In genomic region chr5:14148890-14149671, GRCh38 we compare ENCODE assay signal across 10 cellular contexts. TPM values are rescaled to one million over a fixed set of nuclear protein-coding genes. Genes with fewer than 3 reads are reported as not detected.
DNase-seq lines count a peak whose midpoint lies in the region; ATAC-seq and TF ChIP-seq lines count a peak whose summit lies in the region.
"Had no signal": no experiment of that assay in that cellular context is flagged by ENCODE, and none has a peak within 500 bp of the region (broad histone marks: within the 10 kb centered on the region; RNA-seq: fewer than 3 reads in every experiment).

No MANE protein-coding gene starts in this region.

- no peak for ATAC-seq in heart right ventricle
- no peak for ATAC-seq in PC-3
- peak; percentile 9 for ATAC-seq in left colon

- H3K27me3 ChIP-seq in left ventricle myocardium inferior (ENCODE audit: low read depth), result no peaks in the 10 kb centered on the region
- no peaks in the 10 kb centered on the region for H3K27me3 ChIP-seq in heart right ventricle
- H3K27me3 ChIP-seq in PC-3 (ENCODE audit: low read length), result no peaks in the 10 kb centered on the region

- no peak overlapping the region for H2AFZ ChIP-seq in PC-3 (ENCODE audit: low read length)

- no peaks in the 10 kb centered on the region for H3K9me3 ChIP-seq in left ventricle myocardium inferior (replicated peaks)
- H3K9me3 ChIP-seq in heart right ventricle, result no peaks in the 10 kb centered on the region
- H3K9me3 ChIP-seq in PC-3 (ENCODE audit: low read length), result no peaks in the 10 kb centered on the region

- H3K27me3 Mint-ChIP-seq in type B pancreatic cell, result no peaks in the 10 kb centered on the region

- TF ChIP-seq CTCF in left ventricle myocardium inferior (IDR thresholded peaks at IDR 0.05; ENCODE audit: borderline replicate concordance), result no peak
- TF ChIP-seq CTCF in heart right ventricle (IDR thresholded peaks at IDR 0.05), result no peak
- no peak for TF ChIP-seq CTCF in PC-3 (conservative IDR thresholded peaks at IDR 0.05; ENCODE audit: low read depth, low read length)
- no peak for TF ChIP-seq CTCF in type B pancreatic cell (conservative IDR thresholded peaks at IDR 0.05)

- H3F3A ChIP-seq in PC-3 (ENCODE audit: low read length, unreplicated experiment), result no peaks in the 10 kb centered on the region

- no peaks in the 10 kb centered on the region for H3K9me3 Mint-ChIP-seq in type B pancreatic cell

- H3K27ac Mint-ChIP-seq in type B pancreatic cell, result peak overlapping the region; percentile 12

- H3K9me2 ChIP-seq in PC-3 (replicated peaks; ENCODE audit: low read length), result no peaks in the 10 kb centered on the region

- peak overlapping the region; percentile 11; the same call in 1 of the 2 replicates for H3K4me2 ChIP-seq in PC-3 (ENCODE audit: low read length)

- 74 to 77% methylated on average over 15 of the region's 15 CpGs for WGBS in heart right ventricle, 2 donors

- BruUV-seq in PC-3 (replicated peaks; lab: Mats Ljungman, UMichigan), result no TSS peak

- H3K27ac ChIP-seq in left ventricle myocardium inferior (replicated peaks), result peak overlapping the region; percentile 31
- H3K27ac ChIP-seq in heart right ventricle, result peak overlapping the region in 3 of 10 donors; percentile 10 to 33 (median 13)
- no peak overlapping the region for H3K27ac ChIP-seq in PC-3 (ENCODE audit: low read length)

- no peaks in the 10 kb centered on the region for H3K36me3 Mint-ChIP-seq in type B pancreatic cell

- no peak overlapping the region for H3K4me3 ChIP-seq in left ventricle myocardium inferior
- no peak overlapping the region for H3K4me3 ChIP-seq in heart right ventricle
- no peak overlapping the region for H3K4me3 ChIP-seq in PC-3 (ENCODE audit: low read length)
- H3K4me3 ChIP-seq: lung, skin epidermis had no signal

- intact Hi-C loops in left ventricle myocardium inferior (cut with micrococcal nuclease) (no loop called here), heart right ventricle (cut with DNase I) (loop anchor here in 7 of 10 donors (5.0 to 10.0 kb wide), 6 partner anchors 33 to 118 kb away; no protein-coding TSS in a partner anchor), PC-3 (cut with micrococcal nuclease) (no loop called here), left colon (cut with DNase I, micrococcal nuclease) (loop anchor here in 1 of 2 donors (10.0 kb wide), 1 partner anchor 116 kb away; no protein-coding TSS in a partner anchor)

- H4K20me1 ChIP-seq in PC-3 (ENCODE audit: low read length), result peaks cover 82% of the 10 kb centered on the region

- H3K9ac ChIP-seq in PC-3 (ENCODE audit: low read length), result no peak overlapping the region

- DNase-seq in left ventricle myocardium inferior (no peak), heart right ventricle (no peak), PC-3 (no peak), left colon (no peak), type B pancreatic cell (ENCODE audit: extremely low spot score, unreplicated experiment) (no peak), amniotic stem cell (lab: John Stamatoyannopoulos, UW) (no peak), activated gamma-delta T cell (lab: John Stamatoyannopoulos, UW) (no peak), NCI-H446 (lab: John Stamatoyannopoulos, UW) (no peak)

- no peaks in the 10 kb centered on the region for H3K36me3 ChIP-seq in left ventricle myocardium inferior
- no peaks in the 10 kb centered on the region for H3K36me3 ChIP-seq in heart right ventricle
- H3K36me3 ChIP-seq in PC-3 (ENCODE audit: low read depth, low read length), result peaks cover 12% of the 10 kb centered on the region; the same call in 1 of the 2 replicates

- POLR2A ChIA-PET in PC-3 (lab: Charles Lee; ENCODE audit: unreplicated experiment), result no interaction called here

- peak overlapping the region; percentile 40 for H3K4me3 Mint-ChIP-seq in type B pancreatic cell

- H3K4me1 Mint-ChIP-seq in type B pancreatic cell (ENCODE audit: unreplicated experiment), result peaks cover 77% of the 10 kb centered on the region

- H3K4me1 ChIP-seq in left ventricle myocardium inferior (peaks cover 88% of the 10 kb centered on the region), heart right ventricle (peaks cover 16 to 90% (median 70%) of the 10 kb centered on the region in 9 donors), PC-3 (ENCODE audit: insufficient read depth, low read length) (peaks cover 63% of the 10 kb centered on the region)

- H3K79me2 ChIP-seq in PC-3 (ENCODE audit: low read length), result peaks cover 100% of the 10 kb centered on the region

- CTCF ChIA-PET in PC-3 (lab: Charles Lee), result no interaction called here

RNA-seq across cellular contexts. Expression of gene TRIO, which starts 5.9 kb away (rescaled TPM):
- total RNA-seq in left ventricle myocardium inferior, result 52.8 TPM
- total RNA-seq in heart right ventricle, result 10 to 100 TPM; 47.2 to 71.4 (median 61.9) TPM
- 10 to 100 TPM; 26.2 to 85.2 TPM for polyA plus RNA-seq in heart right ventricle
- total RNA-seq in PC-3 (2014; rRNA removed), result 211 and 271 TPM in 2 replicates
- 100 to 1,000 TPM; 140 to 181 TPM for total RNA-seq in left colon
- 61.9 and 145 TPM in 2 replicates for total RNA-seq in type B pancreatic cell (ENCODE audit: low replicate concordance)

Comparison
In these comparisons a context has a peak if more than half of its experiments do, and no peak if none do; other contexts are left out.
1. intact Hi-C loops: an anchor here in heart right ventricle (5.0 to 10.0 kb wide); none called in left ventricle myocardium inferior and PC-3.